14 cellular contexts compared by ENCODE assay signal in genomic region chr15:39553947-39554731, GRCh38. TPM values are rescaled to one million over a fixed set of nuclear protein-coding genes. Genes with fewer than 3 reads are reported as not detected.
DNase-seq lines count a peak whose midpoint lies in the region; ATAC-seq, FAIRE-seq and TF ChIP-seq lines count a peak whose summit lies in the region.
"Had no signal": no experiment of that assay in that cellular context is flagged by ENCODE, and none has a peak within 500 bp of the region (broad histone marks: within the 10 kb centered on the region; RNA-seq: fewer than 3 reads in every experiment).

No MANE protein-coding gene starts in this region.

- TF ChIP-seq POLR2A in erythroblast (IDR thresholded peaks at IDR 0.05; ENCODE audit: low read length), result no peak

- no peak overlapping the region for H3K4me2 ChIP-seq in hepatocyte

- no peaks in the 10 kb centered on the region for H3K36me3 ChIP-seq in hepatocyte (replicated peaks; ENCODE audit: insufficient read depth, low read depth)

- ATAC-seq in GM21447 (IDR thresholded peaks at IDR 0.05; ENCODE audit: unreplicated experiment), result peak; percentile 46

- no peak overlapping the region for H2AFZ ChIP-seq in hepatocyte

- peaks cover 8% of the 10 kb centered on the region for H3K4me1 ChIP-seq in hepatocyte (ENCODE audit: insufficient read depth)

- DNase-seq in DMS153 (lab: John Stamatoyannopoulos, UW), result peak; percentile 79
- peak; percentile 36 to 81 for DNase-seq in NCI-H2081 (lab: John Stamatoyannopoulos, UW)
- no peak for DNase-seq in hepatocyte (ENCODE audit: low spot score)
- no peak for DNase-seq in frontal cortex (ENCODE audit: low spot score in 2 of 2)
- DNase-seq in erythroblast (lab: John Stamatoyannopoulos, UW), result no peak
- no peak for DNase-seq in superior temporal gyrus (ENCODE audit: extremely low spot score)
- DNase-seq in stimulated activated CD4-positive, alpha-beta T cell treated with anti-CD3 and anti-CD28 coated beads, Interleukin-2, amount 100 ng/mL, for 48 hours, result no peak
- DNase-seq: activated CD4-positive, alpha-beta T cell treated with anti-CD3 and anti-CD28 coated beads, Interleukin-2, amount 10 ng/mL, durations not matched to agents 24 days and 14 days; activated gamma-delta T cell treated with Interleukin-2 at 50 U/mL for 16 hours; cerebellar nuclear complex; kidney glomerular epithelial cell; NCI-H510A treated with DMSO at 0.1 percent for 48 hours; stimulated activated CD4-positive, alpha-beta T cell treated with anti-CD3 and anti-CD28 coated beads, Interleukin-4, amount 100 ng/mL, for 4 hours had no signal

- no peaks in the 10 kb centered on the region for H3K9me2 ChIP-seq in hepatocyte (replicated peaks; ENCODE audit: insufficient read depth)

- no peaks in the 10 kb centered on the region for H3K79me2 ChIP-seq in hepatocyte

- H3K9me3 ChIP-seq in hepatocyte (ENCODE audit: low read depth), result no peaks in the 10 kb centered on the region

- H3K27me3 ChIP-seq in hepatocyte, result no peaks in the 10 kb centered on the region

- H4K20me1 ChIP-seq in hepatocyte (ENCODE audit: insufficient read depth, poor library complexity, severe bottlenecking), result no peaks in the 10 kb centered on the region

- no peak overlapping the region for H3K4me3 ChIP-seq in hepatocyte

- 55% methylated on average over 2 of the region's 2 CpGs for WGBS in hepatocyte (ENCODE audit: low lambda C conversion rate, missing lambda C conversion rate)

- no peak for FAIRE-seq in frontal cortex (lab: Jason Lieb, UNC)

- H3K27ac ChIP-seq in hepatocyte, result peak overlapping the region; percentile 41

- no peak for TF ChIP-seq CTCF in hepatocyte (IDR thresholded peaks at IDR 0.05; ENCODE audit: poor library complexity)

RNA-seq across cellular contexts. Expression of gene THBS1, which starts 26.7 kb away (rescaled TPM):
- 191 and 220 TPM in 2 replicates for total RNA-seq in hepatocyte
- polyA plus RNA-seq in hepatocyte, result 82.9 and 105 TPM in 2 replicates
- 57.1 TPM for total RNA-seq in frontal cortex

Comparison
In these comparisons a context has a peak if more than half of its experiments do, and no peak if none do; other contexts are left out.
1. DNase-seq: peak in DMS153 (single experiment) and NCI-H2081 (2 of 2); none in hepatocyte (single experiment), frontal cortex (0 of 2), erythroblast (0 of 2), superior temporal gyrus (single experiment) and stimulated activated CD4-positive, alpha-beta T cell treated with anti-CD3 and anti-CD28 coated beads, Interleukin-2, amount 100 ng/mL, for 48 hours (0 of 2).